In genomic region chr9:109520475-109521132, GRCh38 we compare ENCODE assay signal across 8 cellular contexts. TPM values are rescaled to one million over a fixed set of nuclear protein-coding genes. Genes with fewer than 3 reads are reported as not detected.
DNase-seq lines count a peak whose midpoint lies in the region; ATAC-seq, FAIRE-seq and TF ChIP-seq lines count a peak whose summit lies in the region.

No MANE protein-coding gene starts in this region.

- H3K4me3 ChIP-seq in PC-3 (ENCODE audit: low read length), result no peak overlapping the region
- H3K4me3 ChIP-seq in kidney (ENCODE audit: low read length in 2 of 2), result no peak overlapping the region

- H3K9ac ChIP-seq in PC-3 (ENCODE audit: low read length) (no peak overlapping the region), kidney (ENCODE audit: low read length in 2 of 2) (no peak overlapping the region)

- peak; percentile 83 for TF ChIP-seq CTCF in PC-3 (conservative IDR thresholded peaks at IDR 0.05; ENCODE audit: low read depth, low read length)
- TF ChIP-seq CTCF in kidney (IDR thresholded peaks at IDR 0.05; ENCODE audit: borderline replicate concordance, extremely low read depth, insufficient read depth), result peak; percentile 91

- no peaks in the 10 kb centered on the region for H3K79me2 ChIP-seq in PC-3 (ENCODE audit: low read length)

- ATAC-seq in GM21825 (IDR thresholded peaks at IDR 0.05; ENCODE audit: unreplicated experiment), result peak; percentile 76
- ATAC-seq in PC-3, result peak; percentile 96

- CTCF ChIA-PET in PC-3 (lab: Charles Lee), result no interaction called here

- in situ Hi-C loops in T47D (cut with HindIII; ENCODE audit: low pct_unique_long_range_greater_than_20kb, low sequenced_read_pairs), result no loop called here

- no peaks in the 10 kb centered on the region for H3F3A ChIP-seq in PC-3 (ENCODE audit: low read length, unreplicated experiment)

- H3K36me3 ChIP-seq in PC-3 (ENCODE audit: low read depth, low read length) (no peaks in the 10 kb centered on the region), kidney (ENCODE audit: control insufficient read depth in 1 of 2, insufficient read depth in 2 of 2, low read length in 2 of 2) (no peaks in the 10 kb centered on the region)

- no peak overlapping the region; the same call in 1 of the 2 replicates for H2AFZ ChIP-seq in PC-3 (ENCODE audit: low read length)

- no peak for FAIRE-seq in kidney (lab: Jason Lieb, UNC)

- H3K9me3 ChIP-seq in PC-3 (ENCODE audit: low read length) (no peaks in the 10 kb centered on the region), kidney (ENCODE audit: control insufficient read depth in 1 of 2, low read length in 2 of 2) (no peaks in the 10 kb centered on the region)

- no TSS peak for BruUV-seq in PC-3 (replicated peaks; lab: Mats Ljungman, UMichigan)

- peak; percentile 50 to 57 for DNase-seq in activated T-cell treated with anti-CD3 and anti-CD28 coated beads, Interleukin-2, amount 50 U/mL, for 48 hours
- DNase-seq in activated T-cell treated with anti-CD3 and anti-CD28 coated beads for 4 hours, result no peak
- peak; percentile 60 for DNase-seq in LHCN-M2 (ENCODE audit: low read depth)
- DNase-seq in PC-3, result peak; percentile 87
- DNase-seq in T47D (ENCODE audit: low read depth in 1 of 2, low spot score in 1 of 2), result peak; percentile 67 to 93
- no peak for DNase-seq in kidney
- peak; percentile 19 to 24 for DNase-seq in stimulated activated CD4-positive, alpha-beta T cell treated with anti-CD3 and anti-CD28 coated beads, Interleukin-4, amount 100 ng/mL, for 48 hours (ENCODE audit: low read depth in 2 of 2)

- H3K27ac ChIP-seq in PC-3 (ENCODE audit: low read length) (no peak overlapping the region), kidney (ENCODE audit: low read depth in 2 of 2, low read length in 2 of 2) (no peak overlapping the region)

- H3K4me1 ChIP-seq in PC-3 (ENCODE audit: insufficient read depth, low read length) (no peaks in the 10 kb centered on the region), kidney (ENCODE audit: control insufficient read depth in 1 of 2, insufficient read depth in 1 of 2, low read depth in 1 of 2, low read length in 2 of 2) (peaks cover 0 to 4% of the 10 kb centered on the region in 2 donors)

- intact Hi-C loops in PC-3 (cut with micrococcal nuclease), result loop anchor here (1.0 to 2.0 kb wide), 3 partner anchors 44 to 80 kb away; no protein-coding TSS in a partner anchor
- intact Hi-C loops in kidney (cut with DNase I), result loop anchor here (10.0 kb wide), 1 partner anchor 76 kb away; no protein-coding TSS in a partner anchor

- no peaks in the 10 kb centered on the region for H3K9me2 ChIP-seq in PC-3 (replicated peaks; ENCODE audit: low read length)

- H3K4me2 ChIP-seq in PC-3 (ENCODE audit: low read length), result no peak overlapping the region

- H3K27me3 ChIP-seq in PC-3 (ENCODE audit: low read length), result no peaks in the 10 kb centered on the region

- POLR2A ChIA-PET in PC-3 (lab: Charles Lee; ENCODE audit: unreplicated experiment), result no interaction called here

- H4K20me1 ChIP-seq in PC-3 (ENCODE audit: low read length), result no peaks in the 10 kb centered on the region

RNA-seq across cellular contexts. Expression of gene PTPN3, which starts 22.5 kb away (rescaled TPM):
- 0.29 and 0.38 TPM in 2 replicates for total RNA-seq in LHCN-M2 (2014; rRNA removed)
- 0.13 TPM for polyA plus RNA-seq in LHCN-M2 (2012)
- total RNA-seq in PC-3 (2014; rRNA removed), result 8.4 and 8.7 TPM in 2 replicates
- total RNA-seq in kidney, result 40.6 TPM
- 33.7 TPM for polyA plus RNA-seq in kidney (ENCODE audit: insufficient read depth, low read depth, low replicate concordance)

Comparison
In these comparisons a context has a peak if more than half of its experiments do, and no peak if none do; other contexts are left out.
1. DNase-seq: peak in activated T-cell treated with anti-CD3 and anti-CD28 coated beads, Interleukin-2, amount 50 U/mL, for 48 hours (2 of 2), LHCN-M2 (single experiment), PC-3 (single experiment), T47D (2 of 2) and stimulated activated CD4-positive, alpha-beta T cell treated with anti-CD3 and anti-CD28 coated beads, Interleukin-4, amount 100 ng/mL, for 48 hours (2 of 2); none in activated T-cell treated with anti-CD3 and anti-CD28 coated beads for 4 hours (single experiment) and kidney (single experiment).